Comparison of ENCODE assay signal across 13 cellular contexts in the genomic region with DNA sequence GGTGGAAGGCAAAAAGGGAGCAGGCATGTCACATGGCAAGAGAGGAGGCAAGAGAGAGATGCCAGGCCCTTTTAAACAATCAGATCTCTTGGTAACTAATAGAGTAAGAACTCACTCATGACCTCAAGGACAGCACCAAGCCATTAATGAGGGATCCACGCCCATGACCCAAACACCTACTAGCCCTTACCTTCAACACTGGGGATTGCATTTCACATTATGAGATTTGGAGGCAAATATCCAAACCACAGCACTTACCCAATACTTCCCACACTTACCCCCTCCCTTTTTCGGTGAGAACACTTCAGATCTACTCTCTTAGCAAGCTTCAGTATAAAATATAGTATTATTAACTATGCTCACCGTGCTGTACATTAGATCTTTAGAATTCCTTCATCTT.
"Had no signal": no experiment of that assay in that cellular context is flagged by ENCODE, and none has a peak within 500 bp of the region (broad histone marks: within the 10 kb centered on the region; RNA-seq: fewer than 3 reads in every experiment).

No MANE protein-coding gene starts in this region.

- H3K9ac ChIP-seq: parathyroid adenoma had no signal

- H3K79me2 ChIP-seq: parathyroid adenoma had no signal

- DNase-seq: activated CD4-positive, alpha-beta T cell treated with anti-CD3 and anti-CD28 coated beads, Interleukin-2, amount 50 U/mL, for 4 hours; activated gamma-delta T cell treated with Interleukin-2 at 50 U/mL for 16 hours; dermis blood vessel endothelial cell; effector memory CD8-positive, alpha-beta T cell; foreskin fibroblast; islet precursor cell; left colon; sigmoid colon; stimulated activated CD4-positive, alpha-beta T cell treated with anti-CD3 and anti-CD28 coated beads, Interleukin-4, amount 100 ng/mL, for 24 hours; stomach had no signal

- H3K4me1 ChIP-seq: parathyroid adenoma, sigmoid colon, stomach had no signal

- H3K27me3 ChIP-seq: cardiac muscle cell, sigmoid colon, stomach had no signal

- H3K4me3 ChIP-seq: cardiac muscle cell, lung, sigmoid colon, stomach had no signal

- H3K36me3 ChIP-seq: cardiac muscle cell, sigmoid colon, stomach had no signal

- H2AFZ ChIP-seq: parathyroid adenoma had no signal

- H3K27ac ChIP-seq: cardiac muscle cell, parathyroid adenoma, sigmoid colon, stomach had no signal
